ENCODE assay signal across 8 cellular contexts in the genomic region with DNA sequence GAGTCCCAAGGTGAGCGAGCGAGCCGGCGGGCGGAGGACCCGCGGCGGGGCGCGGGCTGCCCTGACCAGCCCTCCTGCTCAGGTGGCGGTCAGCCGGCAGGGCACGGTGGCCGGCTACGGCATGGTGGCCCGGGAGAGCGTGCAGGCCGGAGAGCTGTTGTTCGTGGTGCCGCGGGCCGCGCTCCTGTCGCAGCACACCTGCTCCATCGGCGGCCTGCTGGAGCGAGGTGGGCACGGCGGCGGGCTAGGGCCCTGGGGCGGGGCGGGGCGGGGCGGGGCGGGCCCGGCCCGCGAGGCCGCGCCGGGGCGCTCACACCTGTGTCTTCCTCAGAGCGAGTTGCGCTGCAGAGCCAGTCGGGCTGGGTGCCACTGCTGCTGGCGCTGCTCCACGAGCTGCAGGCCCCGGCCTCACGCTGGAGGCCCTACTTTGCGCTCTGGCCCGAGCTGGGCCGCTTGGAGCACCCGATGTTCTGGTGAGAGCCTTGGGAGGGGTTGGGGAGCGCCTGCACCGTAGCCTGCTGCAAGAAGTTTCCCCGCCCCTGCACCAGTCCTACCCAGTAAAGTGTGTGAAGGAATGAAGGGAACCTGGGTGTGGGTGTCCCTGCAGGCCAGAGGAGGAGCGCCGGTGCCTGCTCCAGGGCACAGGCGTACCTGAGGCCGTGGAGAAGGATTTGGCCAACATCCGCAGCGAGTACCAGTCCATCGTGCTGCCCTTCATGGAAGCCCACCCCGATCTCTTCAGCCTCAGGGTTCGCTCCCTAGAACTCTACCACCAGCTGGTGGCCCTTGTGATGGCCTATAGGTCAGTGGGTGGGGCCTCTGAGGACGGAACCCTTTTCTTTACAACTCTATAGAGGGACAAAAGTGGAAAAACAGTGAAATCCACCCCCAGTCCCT. TPM values are rescaled to one million over a fixed set of nuclear protein-coding genes. Genes with fewer than 3 reads are reported as not detected.
A peak's percentile ranks its signal among the peaks of the same experiment; 100 is the strongest.
DNase-seq lines count a peak whose midpoint lies in the region; ATAC-seq and FAIRE-seq lines count a peak whose summit lies in the region.

No MANE protein-coding gene starts in this region.

- peaks cover 12% of the 10 kb centered on the region for H3K4me1 ChIP-seq in NT2/D1 (ENCODE audit: insufficient read depth, insufficient read length)
- H3K4me1 ChIP-seq in small intestine (ENCODE audit: control insufficient read depth in 2 of 2, insufficient read depth in 1 of 2, low read depth in 1 of 2, low read length in 1 of 2) = peaks cover 3% of the 10 kb centered on the region in 2 donors

- H3K4me3 ChIP-seq in NT2/D1 (ENCODE audit: insufficient read length, low read depth) (peak overlapping the region; percentile 98), iPS-11a (ENCODE audit: low read depth, low read length) (peak overlapping the region; percentile 67), small intestine (ENCODE audit: low read depth in 1 of 2, low read length in 2 of 2) (peak overlapping the region; percentile 89 to 92)

- H3K9me3 ChIP-seq in NT2/D1 (ENCODE audit: insufficient read depth, low read length) = no peaks in the 10 kb centered on the region
- H3K9me3 ChIP-seq in small intestine (ENCODE audit: control insufficient read depth, low read depth) = no peaks in the 10 kb centered on the region

- H3K9me3 Mint-ChIP-seq in activated CD8-positive, alpha-beta memory T cell treated with anti-CD3 and anti-CD28 coated beads, Interleukin-2, amount 10 ng/mL, durations not matched to agents 7 days and 5 days (ENCODE audit: low read depth) = no peaks in the 10 kb centered on the region

- FAIRE-seq in small intestine (lab: Jason Lieb, UNC) = no peak

- H3K27ac Mint-ChIP-seq in activated CD8-positive, alpha-beta memory T cell treated with anti-CD3 and anti-CD28 coated beads, Interleukin-2, amount 10 ng/mL, durations not matched to agents 7 days and 5 days = peak overlapping the region; percentile 85

- CTCF ChIA-PET in activated CD8-positive, alpha-beta memory T cell treated with anti-CD3 and anti-CD28 coated beads, Interleukin-2, amount 10 ng/mL, durations not matched to agents 7 days and 5 days (lab: Charles Lee) = interaction anchor here (1.4 to 5.0 kb wide), 2 partner anchors 29 to 240 kb away, joined by 3 to 36 read pairs; no protein-coding TSS in a partner anchor

- H3K36me3 ChIP-seq in NT2/D1 (ENCODE audit: insufficient read depth, insufficient read length, low read length) (peaks cover 60% of the 10 kb centered on the region), small intestine (ENCODE audit: control insufficient read depth in 2 of 2, insufficient read depth in 2 of 2, low read length in 2 of 2) (peaks cover 9 to 12% of the 10 kb centered on the region in 2 donors)

- peak overlapping the region; percentile 86 for H3K4me3 Mint-ChIP-seq in activated CD8-positive, alpha-beta memory T cell treated with anti-CD3 and anti-CD28 coated beads, Interleukin-2, amount 10 ng/mL, durations not matched to agents 7 days and 5 days

- peak; percentile 71 for ATAC-seq in activated CD8-positive, alpha-beta memory T cell treated with anti-CD3 and anti-CD28 coated beads, Interleukin-2, amount 10 ng/mL, durations not matched to agents 7 days and 5 days
- ATAC-seq in HG02938 (IDR thresholded peaks at IDR 0.05; ENCODE audit: unreplicated experiment) = peak; percentile 25

- no peaks in the 10 kb centered on the region for H3K27me3 Mint-ChIP-seq in activated CD8-positive, alpha-beta memory T cell treated with anti-CD3 and anti-CD28 coated beads, Interleukin-2, amount 10 ng/mL, durations not matched to agents 7 days and 5 days

- no peaks in the 10 kb centered on the region for H3K27me3 ChIP-seq in NT2/D1 (ENCODE audit: insufficient read depth, insufficient read length)
- H3K27me3 ChIP-seq in small intestine (ENCODE audit: control insufficient read depth in 2 of 2, insufficient read depth in 2 of 2, low read length in 2 of 2) = no peaks in the 10 kb centered on the region

- H3K4me1 Mint-ChIP-seq in activated CD8-positive, alpha-beta memory T cell treated with anti-CD3 and anti-CD28 coated beads, Interleukin-2, amount 10 ng/mL, durations not matched to agents 7 days and 5 days = peaks cover 58% of the 10 kb centered on the region

- 13 to 15% (median 13%) methylated on average over 39 to 66 of the region's 66 CpGs for WGBS in small intestine, 3 donors

- peak; percentile 66 for DNase-seq in activated CD8-positive, alpha-beta memory T cell treated with anti-CD3 and anti-CD28 coated beads, Interleukin-2, amount 10 ng/mL, durations not matched to agents 7 days and 5 days
- no peak for DNase-seq in activated CD8-positive, alpha-beta memory T cell treated with anti-CD3 and anti-CD28 coated beads for 24 hours
- DNase-seq in NT2/D1 (ENCODE audit: low read depth, low spot score) (no peak), small intestine (peak; percentile 65), NCI-H1092 (lab: John Stamatoyannopoulos, UW) (no peak)

- peak overlapping the region; percentile 51 for H3K27ac ChIP-seq in angular gyrus (ENCODE audit: low read depth, low read length)
- peak overlapping the region; percentile 82 to 88 for H3K27ac ChIP-seq in small intestine (ENCODE audit: low read depth in 1 of 2, low read length in 1 of 2)

- H3K36me3 Mint-ChIP-seq in activated CD8-positive, alpha-beta memory T cell treated with anti-CD3 and anti-CD28 coated beads, Interleukin-2, amount 10 ng/mL, durations not matched to agents 7 days and 5 days = peaks cover 34% of the 10 kb centered on the region

- H3K9ac ChIP-seq in NT2/D1 (ENCODE audit: insufficient read length, low read depth) = peak overlapping the region; percentile 98

RNA-seq across cellular contexts. Expression of gene SETD6, which starts 0.8 kb away (rescaled TPM):
- 10 to 100 TPM; 12.6 to 17.8 TPM for total RNA-seq in activated CD8-positive, alpha-beta memory T cell treated with anti-CD3 and anti-CD28 coated beads, Interleukin-2, amount 10 ng/mL, durations not matched to agents 7 days and 5 days
- 1 to 10 TPM; 7.5 to 7.6 (median 7.6) TPM for polyA plus RNA-seq in small intestine

RNA-seq across cellular contexts. Expression of gene NDRG4, which starts 16.2 kb away (rescaled TPM):
- total RNA-seq in activated CD8-positive, alpha-beta memory T cell treated with anti-CD3 and anti-CD28 coated beads, Interleukin-2, amount 10 ng/mL, durations not matched to agents 7 days and 5 days = 1 to 10 TPM; 1.6 to 2.5 TPM
- polyA plus RNA-seq in small intestine = 10 to 100 TPM in 1 of 3 donors, 1 to 10 TPM in 1, under 1 TPM in 1; 0.67 to 19.3 (median 8.4) TPM

Comparison
In these comparisons a context has a peak if more than half of its experiments do, and no peak if none do; other contexts are left out.
1. DNase-seq: peak in activated CD8-positive, alpha-beta memory T cell treated with anti-CD3 and anti-CD28 coated beads, Interleukin-2, amount 10 ng/mL, durations not matched to agents 7 days and 5 days (single experiment) and small intestine (single experiment); none in activated CD8-positive, alpha-beta memory T cell treated with anti-CD3 and anti-CD28 coated beads for 24 hours (single experiment), NT2/D1 (single experiment) and NCI-H1092 (single experiment).
2. Peak in every context shown above with its lines, with median percentiles within 50 percentile points of each other: H3K4me3 ChIP-seq.